ENCODE assay signal across 15 cellular contexts in genomic region chr20:48594533-48594932, GRCh38.
DNase-seq lines count a peak whose midpoint lies in the region; ATAC-seq and TF ChIP-seq lines count a peak whose summit lies in the region.
"Had no signal": no experiment of that assay in that cellular context is flagged by ENCODE, and none has a peak within 500 bp of the region (broad histone marks: within the 10 kb centered on the region; RNA-seq: fewer than 3 reads in every experiment).

No MANE protein-coding gene starts in this region.

- no peak overlapping the region for H3K27ac ChIP-seq in RWPE2 (ENCODE audit: poor library complexity, severe bottlenecking)
- H3K27ac ChIP-seq: A549, C4-2B, HL-60 had no signal

- no peak for ATAC-seq in RWPE2 (ENCODE audit: low read depth)
- ATAC-seq in HG02852 (IDR thresholded peaks at IDR 0.05; ENCODE audit: unreplicated experiment): no peak
- ATAC-seq: A549 had no signal

- H3K9me3 ChIP-seq in RWPE2 (ENCODE audit: severe bottlenecking): no peaks in the 10 kb centered on the region
- H3K9me3 ChIP-seq: A549, BE2C had no signal

- DNase-seq in NCI-H2171 (lab: John Stamatoyannopoulos, UW) (peak; percentile 34), NCI-H2171 treated with DMSO at 0.1 percent for 48 hours (lab: John Stamatoyannopoulos, UW) (peak; percentile 74), RWPE2 (ENCODE audit: low spot score) (peak; percentile 56), posterior vena cava (ENCODE audit: low spot score) (peak; percentile 36), RPMI8226 (no peak)
- no peak for DNase-seq in activated CD8-positive, alpha-beta memory T cell treated with anti-CD3 and anti-CD28 coated beads, Interleukin-2, amount 50 U/mL, for 4 hours
- DNase-seq: BE2C; CD4-positive, alpha-beta memory T cell; DMS53; HCEC 1CT; HFFc6 had no signal

- no peaks in the 10 kb centered on the region for H3K27me3 ChIP-seq in RWPE2 (ENCODE audit: insufficient read depth, poor library complexity, severe bottlenecking)
- H3K27me3 ChIP-seq: BE2C had no signal

- no peaks in the 10 kb centered on the region for H3K36me3 ChIP-seq in RWPE2 (ENCODE audit: low read depth)
- H3K36me3 ChIP-seq: BE2C had no signal

- intact Hi-C loops in posterior vena cava (cut with DNase I): no loop called here

- no peak overlapping the region for H3K4me3 ChIP-seq in RWPE2 (ENCODE audit: severe bottlenecking)
- H3K4me3 ChIP-seq: A549 had no signal

- TF ChIP-seq CTCF in RWPE2 (IDR thresholded peaks at IDR 0.05; ENCODE audit: poor library complexity, severe bottlenecking): no peak

- H3K4me1 ChIP-seq in RWPE2 (ENCODE audit: insufficient read depth, poor library complexity, severe bottlenecking): no peaks in the 10 kb centered on the region
- H3K4me1 ChIP-seq: A549, BE2C had no signal

Comparison
In these comparisons a context has a peak if more than half of its experiments do, and no peak if none do; other contexts are left out.
1. DNase-seq: peak in NCI-H2171 (single experiment), NCI-H2171 treated with DMSO at 0.1 percent for 48 hours (single experiment), RWPE2 (single experiment) and posterior vena cava (single experiment); none in RPMI8226 (single experiment) and activated CD8-positive, alpha-beta memory T cell treated with anti-CD3 and anti-CD28 coated beads, Interleukin-2, amount 50 U/mL, for 4 hours (single experiment).